Comparison of ENCODE assay signal across 8 cellular contexts in the genomic region with DNA sequence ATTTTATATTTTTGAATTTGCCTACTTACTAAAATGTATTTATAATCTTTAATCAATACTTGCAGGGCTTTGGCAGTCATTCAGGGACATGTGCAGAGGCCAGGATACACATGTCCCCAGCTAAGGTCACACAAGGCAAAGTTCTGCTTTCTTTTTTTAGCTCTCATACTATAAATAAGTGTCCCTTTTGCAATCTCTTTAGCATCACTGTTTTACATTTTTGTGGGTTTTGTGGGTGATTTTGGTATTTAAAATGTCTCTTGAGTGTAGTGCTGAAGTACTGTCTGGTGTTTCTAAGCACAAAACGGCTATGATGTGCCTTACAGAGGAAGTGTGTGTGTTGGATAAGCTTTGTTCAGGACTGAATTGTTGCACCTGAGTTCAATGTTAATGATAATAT.
DNase-seq lines count a peak whose midpoint lies in the region; ATAC-seq and TF ChIP-seq lines count a peak whose summit lies in the region.

No MANE protein-coding gene starts in this region.

- no peak for TF ChIP-seq POLR2A in prostate gland (IDR thresholded peaks at IDR 0.05)

- H3K4me3 ChIP-seq in lower lobe of right lung (no peak overlapping the region), tibial artery (no peak overlapping the region), prostate gland (no peak overlapping the region)

- 47% methylated on average over 1 of the region's 1 CpG for WGBS in prostate gland

- ATAC-seq in GM19328 (IDR thresholded peaks at IDR 0.05; ENCODE audit: unreplicated experiment), result peak; percentile 98
- peak; percentile 49 for ATAC-seq in HG03097 (IDR thresholded peaks at IDR 0.05; ENCODE audit: low FRiP score, unreplicated experiment)
- peak; percentile 70 to 84 for ATAC-seq in lower lobe of right lung

- intact Hi-C loops in lower lobe of right lung (cut with DNase I) (no loop called here), tibial artery (cut with DNase I; ENCODE audit: low total_unique reads) (no loop called here), prostate gland (cut with DNase I) (no loop called here)

- H3K27me3 ChIP-seq in lower lobe of right lung (ENCODE audit: low read depth) (no peaks in the 10 kb centered on the region), tibial artery (no peaks in the 10 kb centered on the region), prostate gland (replicated peaks; ENCODE audit: insufficient read depth) (no peaks in the 10 kb centered on the region)

- in situ Hi-C loops in SK-MEL-5 (cut with HindIII; ENCODE audit: low pct_unique_long_range_greater_than_20kb, low sequenced_read_pairs), result loop anchor here (25.0 kb wide), 1 partner anchor 530 kb away; no protein-coding TSS in a partner anchor

- H3K9me3 ChIP-seq in lower lobe of right lung, result no peaks in the 10 kb centered on the region
- no peaks in the 10 kb centered on the region for H3K9me3 ChIP-seq in tibial artery
- no peaks in the 10 kb centered on the region for H3K9me3 ChIP-seq in prostate gland

- peak; percentile 57 for DNase-seq in SK-MEL-5 (ENCODE audit: low read depth, low spot score)
- no peak for DNase-seq in lower lobe of right lung
- DNase-seq in tibial artery, result no peak
- DNase-seq in cortex of kidney (lab: John Stamatoyannopoulos, UW), result no peak
- no peak for DNase-seq in prostate gland (ENCODE audit: low spot score)
- no peak for DNase-seq in NCI-H748 (lab: John Stamatoyannopoulos, UW; ENCODE audit: unreplicated experiment)

- H3K4me1 ChIP-seq in lower lobe of right lung (no peaks in the 10 kb centered on the region), tibial artery (peaks cover 0 to 39% (median 2%) of the 10 kb centered on the region in 4 donors), prostate gland (replicated peaks) (no peaks in the 10 kb centered on the region)

- no peak for TF ChIP-seq CTCF in lower lobe of right lung (IDR thresholded peaks at IDR 0.05)
- TF ChIP-seq CTCF in tibial artery (IDR thresholded peaks at IDR 0.05), result no peak
- no peak for TF ChIP-seq CTCF in prostate gland (IDR thresholded peaks at IDR 0.05)

- H3K27ac ChIP-seq in lower lobe of right lung (no peak overlapping the region), tibial artery (no peak overlapping the region), prostate gland (no peak overlapping the region)

- H3K36me3 ChIP-seq in lower lobe of right lung (no peaks in the 10 kb centered on the region), tibial artery (no peaks in the 10 kb centered on the region), prostate gland (no peaks in the 10 kb centered on the region)
